Comparison of ENCODE assay signal across 8 cellular contexts in genomic region chr13:46577656-46578589, GRCh38. TPM values are rescaled to one million over a fixed set of nuclear protein-coding genes. Genes with fewer than 3 reads are reported as not detected.
DNase-seq lines count a peak whose midpoint lies in the region; ATAC-seq and TF ChIP-seq lines count a peak whose summit lies in the region.

No MANE protein-coding gene starts in this region.

- H3K27me3 ChIP-seq in left ventricle myocardium inferior (ENCODE audit: low read depth) (no peaks in the 10 kb centered on the region), heart right ventricle (no peaks in the 10 kb centered on the region)

- peaks cover 56% of the 10 kb centered on the region for H3K4me1 Mint-ChIP-seq in dendritic cell treated with granulocyte-macrophage colony-stimulating factor and Interleukin-4, amounts not matched to agents 40 ng/mL and 50 ng/mL, for 4 days (ENCODE audit: low read depth)

- H3K27me3 Mint-ChIP-seq in dendritic cell treated with granulocyte-macrophage colony-stimulating factor and Interleukin-4, amounts not matched to agents 40 ng/mL and 50 ng/mL, for 4 days: no peaks in the 10 kb centered on the region

- H3K4me3 ChIP-seq in left ventricle myocardium inferior (no peak overlapping the region), heart right ventricle (no peak overlapping the region)

- H3K27ac ChIP-seq in left ventricle myocardium inferior (replicated peaks) (peak overlapping the region; percentile 41), heart right ventricle (peak overlapping the region in 1 of 10 donors; percentile 3)

- H3K36me3 ChIP-seq in left ventricle myocardium inferior (no peaks in the 10 kb centered on the region), heart right ventricle (no peaks in the 10 kb centered on the region)

- peaks cover 11% of the 10 kb centered on the region for H3K36me3 Mint-ChIP-seq in dendritic cell treated with granulocyte-macrophage colony-stimulating factor and Interleukin-4, amounts not matched to agents 40 ng/mL and 50 ng/mL, for 4 days (ENCODE audit: low read depth)

- H3K9me3 ChIP-seq in left ventricle myocardium inferior (replicated peaks) (no peaks in the 10 kb centered on the region), heart right ventricle (no peaks in the 10 kb centered on the region)

- TF ChIP-seq CTCF in left ventricle myocardium inferior (IDR thresholded peaks at IDR 0.05; ENCODE audit: borderline replicate concordance) (no peak), heart right ventricle (IDR thresholded peaks at IDR 0.05) (no peak)

- DNase-seq in left ventricle myocardium inferior: no peak
- no peak for DNase-seq in heart right ventricle
- no peak for DNase-seq in AG08396 (ENCODE audit: low spot score)
- no peak for DNase-seq in activated CD8-positive, alpha-beta memory T cell treated with anti-CD3 and anti-CD28 coated beads for 24 hours
- DNase-seq in NCI-H1105 (lab: John Stamatoyannopoulos, UW): no peak
- DNase-seq in NCI-H1092 (lab: John Stamatoyannopoulos, UW): no peak

- WGBS in heart right ventricle, 2 donors: 67 to 69% methylated on average over 10 of the region's 10 CpGs

- no peaks in the 10 kb centered on the region for H3K9me3 Mint-ChIP-seq in dendritic cell treated with granulocyte-macrophage colony-stimulating factor and Interleukin-4, amounts not matched to agents 40 ng/mL and 50 ng/mL, for 4 days

- H3K4me1 ChIP-seq in left ventricle myocardium inferior: peaks cover 87% of the 10 kb centered on the region
- peaks cover 29 to 93% (median 69%) of the 10 kb centered on the region in 9 donors for H3K4me1 ChIP-seq in heart right ventricle

- ATAC-seq in heart right ventricle: no peak
- peak; percentile 20 for ATAC-seq in HG03521 (IDR thresholded peaks at IDR 0.05; ENCODE audit: unreplicated experiment)

- intact Hi-C loops in left ventricle myocardium inferior (cut with micrococcal nuclease): no loop called here
- intact Hi-C loops in heart right ventricle (cut with DNase I): loop anchor here in 1 of 10 donors (10.0 kb wide), 1 partner anchor 317 kb away; the partner anchor contains the start of gene HTR2A
- intact Hi-C loops in dendritic cell treated with granulocyte-macrophage colony-stimulating factor and Interleukin-4, amounts not matched to agents 40 ng/mL and 50 ng/mL, for 4 days (cut with micrococcal nuclease): no loop called here

- peak overlapping the region; percentile 65 for H3K27ac Mint-ChIP-seq in dendritic cell treated with granulocyte-macrophage colony-stimulating factor and Interleukin-4, amounts not matched to agents 40 ng/mL and 50 ng/mL, for 4 days

- H3K4me3 Mint-ChIP-seq in dendritic cell treated with granulocyte-macrophage colony-stimulating factor and Interleukin-4, amounts not matched to agents 40 ng/mL and 50 ng/mL, for 4 days: no peak overlapping the region

RNA-seq across cellular contexts. Expression of gene LRCH1, which starts 25.0 kb away (rescaled TPM):
- total RNA-seq in left ventricle myocardium inferior: 13.1 TPM
- 10 to 100 TPM; 10.1 to 20.3 (median 13.8) TPM for total RNA-seq in heart right ventricle
- polyA plus RNA-seq in heart right ventricle: 1 to 10 TPM; 4.1 to 5.9 TPM
